6 cellular contexts compared by ENCODE assay signal in genomic region chr11:119055901-119056300, GRCh38. TPM values are rescaled to one million over a fixed set of nuclear protein-coding genes. Genes with fewer than 3 reads are reported as not detected.
DNase-seq lines count a peak whose midpoint lies in the region; TF ChIP-seq lines count a peak whose summit lies in the region.

No MANE protein-coding gene starts in this region.

- DNase-seq in GDM1 (lab: John Stamatoyannopoulos, UW) (peak; percentile 5), smooth muscle cell (lab: John Stamatoyannopoulos, UW; ENCODE audit: unreplicated experiment) (no peak), cerebellar nuclear complex (lab: John Stamatoyannopoulos, UW) (no peak)
- DNase-seq in stimulated activated CD4-positive, alpha-beta T cell treated with anti-CD3 and anti-CD28 coated beads, Interleukin-12 subunit alpha, Interleukin-12 subunit beta, amount 100 ng/mL, for 4 hours: no peak

- peak overlapping the region; percentile 82 for H3K4me3 ChIP-seq in OCI-LY3 (ENCODE audit: low read length)
- peak overlapping the region; percentile 85 to 92 for H3K4me3 ChIP-seq in esophagus (ENCODE audit: low read depth in 1 of 2, low read length in 2 of 2)
- peak overlapping the region; percentile 68 for H3K4me3 ChIP-seq in smooth muscle cell

- H3K27me3 ChIP-seq in OCI-LY3 (ENCODE audit: low read depth, low read length) (no peaks in the 10 kb centered on the region), esophagus (ENCODE audit: control insufficient read depth in 1 of 2, insufficient read depth in 2 of 2, low read length in 2 of 2) (no peaks in the 10 kb centered on the region), smooth muscle cell (ENCODE audit: low read depth) (no peaks in the 10 kb centered on the region)

- peak overlapping the region; percentile 99 for H3K4me2 ChIP-seq in OCI-LY3 (ENCODE audit: low read length)
- peak overlapping the region; percentile 97 for H3K4me2 ChIP-seq in smooth muscle cell

- peaks cover 48% of the 10 kb centered on the region for H3K4me1 ChIP-seq in OCI-LY3 (ENCODE audit: low read length)
- peaks cover 0 to 10% of the 10 kb centered on the region in 2 donors for H3K4me1 ChIP-seq in esophagus (ENCODE audit: control insufficient read depth in 2 of 2, insufficient read depth in 2 of 2, low read length in 1 of 2)
- peaks cover 15% of the 10 kb centered on the region for H3K4me1 ChIP-seq in smooth muscle cell (ENCODE audit: low read depth)

- H3K9ac ChIP-seq in OCI-LY3 (ENCODE audit: low read length) (peak overlapping the region; percentile 88), smooth muscle cell (ENCODE audit: low read depth) (peak overlapping the region; percentile 95)

- H3K9me3 ChIP-seq in OCI-LY3 (ENCODE audit: insufficient read depth, low read length) (no peaks in the 10 kb centered on the region), esophagus (ENCODE audit: control insufficient read depth in 2 of 2, insufficient read depth in 1 of 2, low read depth in 1 of 2, low read length in 1 of 2) (no peaks in the 10 kb centered on the region), smooth muscle cell (replicated peaks; ENCODE audit: low read depth) (no peaks in the 10 kb centered on the region)

- H3F3A ChIP-seq in smooth muscle cell (ENCODE audit: low read depth): no peaks in the 10 kb centered on the region

- H4K20me1 ChIP-seq in OCI-LY3 (ENCODE audit: insufficient read depth, low read length) (no peaks in the 10 kb centered on the region; the same call in 1 of the 2 replicates), smooth muscle cell (ENCODE audit: low read depth) (peaks cover 14% of the 10 kb centered on the region)

- H3K36me3 ChIP-seq in OCI-LY3 (replicated peaks; ENCODE audit: low read depth, low read length): peaks cover 33% of the 10 kb centered on the region
- H3K36me3 ChIP-seq in esophagus (ENCODE audit: control insufficient read depth in 2 of 2, insufficient read depth in 2 of 2, low read length in 1 of 2): peaks cover 19 to 41% of the 10 kb centered on the region in 2 donors
- peaks cover 2% of the 10 kb centered on the region for H3K36me3 ChIP-seq in smooth muscle cell (ENCODE audit: low read depth)

- WGBS in esophagus, 2 donors: 41% methylated on average over 6 of the region's 6 CpGs
- 66% methylated on average over 6 of the region's 6 CpGs for WGBS in smooth muscle cell (ENCODE audit: low lambda C conversion rate)

- H3K79me2 ChIP-seq in OCI-LY3 (ENCODE audit: low read length): peaks cover 50% of the 10 kb centered on the region
- H3K79me2 ChIP-seq in smooth muscle cell (ENCODE audit: low read depth): peaks cover 25% of the 10 kb centered on the region

- H2AFZ ChIP-seq in OCI-LY3 (ENCODE audit: low read depth, low read length): no peak overlapping the region
- no peak overlapping the region for H2AFZ ChIP-seq in smooth muscle cell (ENCODE audit: low read depth)

- TF ChIP-seq CTCF in OCI-LY3 (IDR thresholded peaks at IDR 0.05; ENCODE audit: low read depth, low read length) (peak; percentile 47), smooth muscle cell (IDR thresholded peaks at IDR 0.05; ENCODE audit: borderline replicate concordance, insufficient read depth, poor library complexity, severe bottlenecking) (peak; percentile 9)

- H3K27ac ChIP-seq in OCI-LY3 (ENCODE audit: low read length) (peak overlapping the region; percentile 66), esophagus (ENCODE audit: low read depth in 2 of 2, low read length in 1 of 2) (peak overlapping the region; percentile 92 to 94), smooth muscle cell (ENCODE audit: low read depth) (peak overlapping the region; percentile 65)

RNA-seq across cellular contexts. Expression of gene HYOU1, which starts 1.1 kb away (rescaled TPM):
- polyA plus RNA-seq in esophagus: 10 to 100 TPM; 32.9 to 39.1 TPM
- total RNA-seq in smooth muscle cell: 98.1 and 122 TPM in 2 replicates
- 79.8 and 90.4 TPM in 2 replicates for polyA plus RNA-seq in smooth muscle cell

RNA-seq across cellular contexts. Expression of gene VPS11, which starts 11.7 kb away (rescaled TPM):
- 10 to 100 TPM; 22.4 to 29.0 TPM for polyA plus RNA-seq in esophagus
- 32.3 and 33.8 TPM in 2 replicates for total RNA-seq in smooth muscle cell
- 33.1 and 38.7 TPM in 2 replicates for polyA plus RNA-seq in smooth muscle cell

RNA-seq across cellular contexts. Expression of gene SLC37A4, which starts 25.2 kb away (rescaled TPM):
- polyA plus RNA-seq in esophagus (1 to 10 TPM; 7.3 to 9.3 TPM), smooth muscle cell (22.8 and 28.9 TPM in 2 replicates)
- total RNA-seq in smooth muscle cell: 17.5 and 22.3 TPM in 2 replicates

RNA-seq across cellular contexts. Expression of gene HMBS, which starts 28.8 kb away (rescaled TPM):
- polyA plus RNA-seq in esophagus: 10 to 100 TPM; 18.0 to 24.2 TPM
- total RNA-seq in smooth muscle cell: 13.9 and 33.7 TPM in 2 replicates
- 39.9 and 43.4 TPM in 2 replicates for polyA plus RNA-seq in smooth muscle cell

RNA-seq across cellular contexts. Expression of gene TRAPPC4, which starts 37.3 kb away (rescaled TPM):
- polyA plus RNA-seq in esophagus (10 to 100 TPM; 11.7 to 32.5 TPM), smooth muscle cell (157 and 168 TPM in 2 replicates)
- total RNA-seq in smooth muscle cell: 55.2 and 103 TPM in 2 replicates
